Comparison of ENCODE assay signal across 18 cellular contexts in the genomic region with DNA sequence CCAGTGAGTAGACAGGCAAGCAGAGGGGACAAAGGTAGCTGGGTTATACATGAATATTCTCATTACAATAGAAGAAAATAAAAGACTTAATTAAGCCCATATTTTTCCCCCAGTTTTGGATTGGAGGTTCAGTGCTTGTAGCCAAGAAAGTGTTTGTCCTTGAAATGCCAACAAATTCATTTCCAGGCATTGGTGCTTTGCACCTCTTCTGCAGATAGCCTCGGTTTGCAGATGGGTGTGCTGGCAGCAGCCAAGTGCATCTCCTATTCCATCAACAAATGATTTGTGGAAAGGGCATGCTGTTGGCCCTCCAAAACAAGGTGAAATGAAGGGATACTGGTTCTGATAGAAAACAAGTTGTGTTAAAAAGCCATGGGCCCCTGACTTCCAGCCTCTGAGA.
"Had no signal": no experiment of that assay in that cellular context is flagged by ENCODE, and none has a peak within 500 bp of the region (broad histone marks: within the 10 kb centered on the region; RNA-seq: fewer than 3 reads in every experiment).

No MANE protein-coding gene starts in this region.

- H3K9me3 Mint-ChIP-seq: IgD-negative memory B cell, T-cell had no signal

- H3K4me2 ChIP-seq: KMS-11, SK-N-SH had no signal

- H3K4me1 Mint-ChIP-seq: IgD-negative memory B cell had no signal

- H3K27ac Mint-ChIP-seq: IgD-negative memory B cell, T-cell had no signal

- H3K9me3 ChIP-seq: SK-N-SH had no signal

- H3K36me3 Mint-ChIP-seq: IgD-negative memory B cell, T-cell had no signal

- H3K9ac ChIP-seq: KMS-11, SK-N-SH had no signal

- H3K4me3 Mint-ChIP-seq: IgD-negative memory B cell, T-cell had no signal

- H3K27ac ChIP-seq: HL-60, KMS-11, RWPE1 had no signal

- DNase-seq: Kasumi-1, MM.1S, NCI-H1092 treated with DMSO at 0.1 percent for 48 hours, NCI-H1436, NCI-H1930, NCI-H2171 treated with DMSO at 0.1 percent for 48 hours, NCI-H345, NCI-H510A, NCI-H524 treated with DMSO at 0.1 percent for 48 hours, NCI-H774, SHP77, SW 1271, T-cell had no signal

- H3K27me3 Mint-ChIP-seq: IgD-negative memory B cell had no signal
